7 cellular contexts compared by ENCODE assay signal in genomic region chr19:12946092-12946845, GRCh38. TPM values are rescaled to one million over a fixed set of nuclear protein-coding genes. Genes with fewer than 3 reads are reported as not detected.
DNase-seq lines count a peak whose midpoint lies in the region; ATAC-seq and TF ChIP-seq lines count a peak whose summit lies in the region.

No MANE protein-coding gene starts in this region.

- DNase-seq in GM12865 (ENCODE audit: low read depth) (peak; percentile 82), HCT116 (ENCODE audit: low read depth, low spot score) (peak; percentile 41), MM.1S (peak; percentile 66), left lung (peak; percentile 74 to 92)
- DNase-seq in stimulated activated CD4-positive, alpha-beta T cell treated with anti-CD3 and anti-CD28 coated beads, Interleukin-4, amount 100 ng/mL, for 4 hours = peak; percentile 40 to 57

- CTCF ChIA-PET in HCT116 (lab: Charles Lee) = interaction anchor here (0.6 kb wide), 1 partner anchor 1450 kb away, joined by 3 read pairs; no protein-coding TSS in a partner anchor

- no peaks in the 10 kb centered on the region for H4K20me1 ChIP-seq in HCT116 (ENCODE audit: insufficient read depth)
- H4K20me1 ChIP-seq in MM.1S (ENCODE audit: insufficient read depth, low read length) = no peaks in the 10 kb centered on the region; the same call in 1 of the 2 replicates

- no peak for TF ChIP-seq RAD21 in HCT116 (IDR thresholded peaks at IDR 0.05; ENCODE audit: low read depth)

- POLR2A ChIA-PET in HCT116 (lab: Charles Lee) = interaction anchor here (1.0 to 1.2 kb wide), 2 partner anchors 9 kb away, joined by 4 to 8 read pairs; no protein-coding TSS in a partner anchor

- intact Hi-C loops in HCT116 (cut with micrococcal nuclease) (no loop called here), left lung (cut with DNase I) (no loop called here)

- TSS peak; percentile 57 for BruUV-seq in HCT116 (replicated peaks; lab: Mats Ljungman, UMichigan)

- H3K4me1 ChIP-seq in HCT116 (ENCODE audit: control insufficient read depth in 1 of 2, insufficient read depth in 2 of 2, low read length in 2 of 2) (peaks cover 3 to 21% of the 10 kb centered on the region in 2 experiments; a peak in 3 of 4 replicates), MM.1S (ENCODE audit: low read length) (peaks cover 22% of the 10 kb centered on the region), left lung (peaks cover 9 to 87% of the 10 kb centered on the region in 2 donors)

- peak overlapping the region; percentile 91 for H3K4me2 ChIP-seq in HCT116 (ENCODE audit: low read length)
- peak overlapping the region; percentile 88 for H3K4me2 ChIP-seq in MM.1S (ENCODE audit: low read depth, low read length)

- TF ChIP-seq POLR2A in HCT116 (IDR thresholded peaks at IDR 0.05; ENCODE audit: borderline replicate concordance, extremely low read depth, insufficient read depth, insufficient read length) = peak; percentile 56

- no peak overlapping the region for H2AFZ ChIP-seq in HCT116 (ENCODE audit: low read depth, low read length, poor library complexity, severe bottlenecking)
- H2AFZ ChIP-seq in MM.1S (ENCODE audit: low read length) = no peak overlapping the region

- H3K36me3 ChIP-seq in HCT116 (ENCODE audit: control insufficient read depth in 1 of 2, insufficient read depth in 2 of 2, low read length in 2 of 2) (peaks cover 39 to 49% of the 10 kb centered on the region in 2 experiments), MM.1S (replicated peaks; ENCODE audit: insufficient read depth, low read length) (peaks cover 20% of the 10 kb centered on the region), left lung (peaks cover 0 to 77% of the 10 kb centered on the region in 2 donors)

- H3K4me3 ChIP-seq in GM12865 (ENCODE audit: low read depth, low read length) = peak overlapping the region; percentile 86
- H3K4me3 ChIP-seq in HCT116 (replicated peaks in 1 of 2; ENCODE audit: low read depth in 1 of 2, low read length in 2 of 2) = peak overlapping the region; percentile 80 to 98
- H3K4me3 ChIP-seq in MM.1S (ENCODE audit: low read length) = peak overlapping the region; percentile 86
- peak overlapping the region; percentile 75 for H3K4me3 ChIP-seq in WI38 (ENCODE audit: low read depth, low read length)
- H3K4me3 ChIP-seq in left lung = peak overlapping the region; percentile 85 to 93

- RAD21 ChIA-PET in HCT116 (lab: Charles Lee; ENCODE audit: low non-redundant PET in 1 of 2, low total read pairs in 2 of 2, uncharacterized antibody in 2 of 2, unreplicated experiment in 2 of 2) = no interaction called here

- peak overlapping the region; percentile 76 for H3K27ac ChIP-seq in HCT116 (ENCODE audit: low read depth, low read length)
- peak overlapping the region; percentile 79 for H3K27ac ChIP-seq in MM.1S (ENCODE audit: low read length)
- H3K27ac ChIP-seq in cingulate gyrus (ENCODE audit: low read depth, low read length) = peak overlapping the region; percentile 83
- H3K27ac ChIP-seq in left lung = peak overlapping the region; percentile 90 to 94

- no peaks in the 10 kb centered on the region for H3K27me3 ChIP-seq in HCT116 (ENCODE audit: insufficient read depth, low read length)
- no peaks in the 10 kb centered on the region for H3K27me3 ChIP-seq in MM.1S (replicated peaks; ENCODE audit: insufficient read depth, low read length)
- H3K27me3 ChIP-seq in left lung = no peaks in the 10 kb centered on the region

- TF ChIP-seq CTCF in GM12865 (IDR thresholded peaks at IDR 0.05; ENCODE audit: insufficient read depth, low read depth, low read length, missing control alignments) = no peak
- TF ChIP-seq CTCF in HCT116 (IDR thresholded peaks at IDR 0.05 in 2 of 3, conservative IDR thresholded peaks at IDR 0.05 in 1 of 3; ENCODE audit: borderline replicate concordance in 1 of 3, insufficient read depth in 1 of 3, low read depth in 2 of 3, low read length in 2 of 3) = no peak
- no peak for TF ChIP-seq CTCF in MM.1S (IDR thresholded peaks at IDR 0.05; ENCODE audit: low read length)
- TF ChIP-seq CTCF in WI38 (IDR thresholded peaks at IDR 0.05; ENCODE audit: low read depth, low read length) = no peak
- TF ChIP-seq CTCF in left lung (IDR thresholded peaks at IDR 0.05) = no peak

- ATAC-seq in HCT116 = peak; percentile 73
- peak; percentile 89 for ATAC-seq in left lung

- no peaks in the 10 kb centered on the region for H3K9me2 ChIP-seq in HCT116 (ENCODE audit: insufficient read depth)
- H3K9me2 ChIP-seq in MM.1S (replicated peaks; ENCODE audit: insufficient read depth, low read length) = no peaks in the 10 kb centered on the region

- peaks cover 50% of the 10 kb centered on the region for H3F3A ChIP-seq in MM.1S (ENCODE audit: insufficient read depth, low read length)

- H3K9ac ChIP-seq in HCT116 (ENCODE audit: low read length) = peak overlapping the region; percentile 93
- H3K9ac ChIP-seq in MM.1S (ENCODE audit: low read length) = peak overlapping the region; percentile 83

- H3K9me3 ChIP-seq in HCT116 (ENCODE audit: control insufficient read depth in 1 of 2, insufficient read depth in 1 of 2, low read depth in 1 of 2, low read length in 2 of 2) (no peaks in the 10 kb centered on the region), MM.1S (replicated peaks; ENCODE audit: insufficient read depth, low read length) (no peaks in the 10 kb centered on the region), left lung (no peaks in the 10 kb centered on the region)

- H3K79me2 ChIP-seq in HCT116 (ENCODE audit: insufficient read depth, low read length) (peaks cover 68% of the 10 kb centered on the region), MM.1S (ENCODE audit: low read length) (peaks cover 67% of the 10 kb centered on the region)

TF ChIP-seq in HCT116, 20 proteins besides CTCF, POLR2A, EP300 and RAD21:
- TF ChIP-seq ZFX (IDR thresholded peaks at IDR 0.05) (peak; percentile 65; the same call in 1 of the 2 replicates), TCF7L2 (IDR thresholded peaks at IDR 0.05; ENCODE audit: borderline replicate concordance, extremely low read depth, insufficient read depth, insufficient read length) (no peak), JUND (IDR thresholded peaks at IDR 0.05) (no peak)
TF ChIP-seq in HCT116: peak in this region for 1.

RNA-seq across cellular contexts. Expression of gene RAD23A, which starts 0.6 kb away (rescaled TPM):
- 163 TPM for total RNA-seq in HCT116 (2021; ENCODE audit: unreplicated experiment)
- 245 and 256 TPM in 2 replicates for polyA plus RNA-seq in HCT116 (2012)
- total RNA-seq in left lung = 100 to 1,000 TPM in 1 of 2 donors, 10 to 100 TPM in 1; 74.8 to 118 TPM

RNA-seq across cellular contexts. Expression of gene CALR, which starts 7.9 kb away (rescaled TPM):
- 739 TPM for total RNA-seq in HCT116 (2021; ENCODE audit: unreplicated experiment)
- polyA plus RNA-seq in HCT116 (2012) = 660 and 681 TPM in 2 replicates
- total RNA-seq in left lung = 1,000 to 10,000 TPM; 1,387 to 1,778 TPM

RNA-seq across cellular contexts. Expression of gene GADD45GIP1, which starts 10.8 kb away (rescaled TPM):
- total RNA-seq in HCT116 (2021; ENCODE audit: unreplicated experiment) (35.9 TPM), left lung (10 to 100 TPM; 14.7 to 20.5 TPM)
- polyA plus RNA-seq in HCT116 (2012) = 44.5 and 55.5 TPM in 2 replicates

RNA-seq across cellular contexts. Expression of gene FARSA, which starts 12.8 kb away (rescaled TPM):
- total RNA-seq in HCT116 (2021; ENCODE audit: unreplicated experiment) (129 TPM), left lung (10 to 100 TPM; 40.9 to 59.4 TPM)
- 101 and 112 TPM in 2 replicates for polyA plus RNA-seq in HCT116 (2012)

RNA-seq across cellular contexts. Expression of gene DAND5, which starts 23.1 kb away (rescaled TPM):
- total RNA-seq in HCT116 (2021; ENCODE audit: unreplicated experiment) = 0.25 TPM
- polyA plus RNA-seq in HCT116 (2012) = 0.07 TPM in 2 replicates
- total RNA-seq in left lung = under 1 TPM in 1 of 2 donors, not detected in 1; 0.13 TPM

Comparison
In these comparisons a context has a peak if more than half of its experiments do, and no peak if none do; other contexts are left out.
1. Peak in every context shown above with its lines: DNase-seq, ATAC-seq, H3K4me3 ChIP-seq and H3K27ac ChIP-seq.